3 cellular contexts compared by ENCODE assay signal in genomic region chr5:61765471-61765870, GRCh38.
"Had no signal": no experiment of that assay in that cellular context is flagged by ENCODE, and none has a peak within 500 bp of the region (broad histone marks: within the 10 kb centered on the region; RNA-seq: fewer than 3 reads in every experiment).

No MANE protein-coding gene starts in this region.

- DNase-seq: GDM1, GF-D8 had no signal

- H3K4me3 ChIP-seq: GM12878 had no signal
